25 cellular contexts compared by ENCODE assay signal in the genomic region with DNA sequence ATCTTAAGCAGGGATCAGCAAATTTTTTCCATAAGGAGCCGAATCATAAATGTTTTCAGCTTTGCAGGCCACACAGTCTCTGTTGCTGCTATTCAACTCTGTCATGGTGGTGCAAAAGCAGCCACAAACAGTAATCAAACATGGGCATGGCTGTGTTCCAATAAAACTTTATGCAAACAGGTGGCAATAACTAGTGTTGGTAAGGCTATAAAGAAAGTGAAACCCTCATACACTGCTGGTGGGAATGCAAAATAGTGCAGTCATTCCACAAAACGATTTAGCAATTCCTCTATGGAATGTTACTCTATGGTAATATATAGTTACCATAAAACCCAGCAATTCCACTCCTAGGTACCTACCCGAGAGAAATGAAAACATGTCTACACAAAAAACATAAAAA. TPM values are rescaled to one million over a fixed set of nuclear protein-coding genes. Genes with fewer than 3 reads are reported as not detected.
DNase-seq lines count a peak whose midpoint lies in the region; ATAC-seq, FAIRE-seq and TF ChIP-seq lines count a peak whose summit lies in the region.
"Had no signal": no experiment of that assay in that cellular context is flagged by ENCODE, and none has a peak within 500 bp of the region (broad histone marks: within the 10 kb centered on the region; RNA-seq: fewer than 3 reads in every experiment).

No MANE protein-coding gene starts in this region.

- CTCF ChIA-PET in K562 (lab: Yijun Ruan, JAX; ENCODE audit: low intra/inter-chr PET ratio), result no interaction called here

- no peak for TF ChIP-seq POLR2A in K562 (conservative IDR thresholded peaks at IDR 0.05)

- H2AFZ ChIP-seq in Karpas-422 (ENCODE audit: low read length) (no peak overlapping the region), K562 (ENCODE audit: low read depth, low read length) (no peak overlapping the region)

- no peaks in the 10 kb centered on the region for H3K27me3 ChIP-seq in Karpas-422 (ENCODE audit: low read length)
- no peaks in the 10 kb centered on the region for H3K27me3 ChIP-seq in K562 (ENCODE audit: control insufficient read depth in 2 of 2, insufficient read depth in 2 of 2, low read length in 2 of 2)
- H3K27me3 ChIP-seq: BE2C; BLaER1 treated with 17β-estradiol and CSF1 and Interleukin-3, amounts not matched to agents 10 nM and 100 nM had no signal

- H3K36me3 ChIP-seq in Karpas-422 (ENCODE audit: insufficient read depth, low read length) (peaks cover 56% of the 10 kb centered on the region), K562 (ENCODE audit: control insufficient read depth, insufficient read depth, low read length) (peaks cover 94% of the 10 kb centered on the region)

- WGBS in K562 (ENCODE audit: insufficient coverage, low coverage, missing lambda C conversion rate), result 69% methylated on average over 3 of the region's 3 CpGs

- no peak overlapping the region for H3K4me3 Mint-ChIP-seq in chondrocyte (ENCODE audit: unreplicated experiment)
- no peak overlapping the region for H3K4me3 Mint-ChIP-seq in activated T-cell treated with anti-CD3 and anti-CD28 coated beads, Interleukin-2, amount 50 U/mL, for 72 hours
- H3K4me3 Mint-ChIP-seq: CD14-positive monocyte; CD4-positive, alpha-beta T cell; CD8-positive, alpha-beta memory T cell; HFFc6 had no signal

- peaks cover 63% of the 10 kb centered on the region for H3K36me3 Mint-ChIP-seq in chondrocyte (ENCODE audit: low read depth)
- H3K36me3 Mint-ChIP-seq in activated T-cell treated with anti-CD3 and anti-CD28 coated beads, Interleukin-2, amount 50 U/mL, for 72 hours (ENCODE audit: insufficient read depth in 2 of 2), result peaks cover 7 to 29% of the 10 kb centered on the region in 2 donors

- H3K27ac Mint-ChIP-seq in chondrocyte (ENCODE audit: unreplicated experiment), result no peak overlapping the region
- no peak overlapping the region for H3K27ac Mint-ChIP-seq in activated T-cell treated with anti-CD3 and anti-CD28 coated beads, Interleukin-2, amount 50 U/mL, for 72 hours
- H3K27ac Mint-ChIP-seq: CD14-positive monocyte; CD4-positive, alpha-beta T cell; HFFc6 had no signal

- no peak for FAIRE-seq in K562 (lab: Jason Lieb, UNC)
- FAIRE-seq: A204.1, D721Med, GM12891, GM18507, H54 had no signal

- H3K27ac ChIP-seq in Karpas-422 (ENCODE audit: low read length) (no peak overlapping the region), K562 (ENCODE audit: extremely low read depth, low read depth, low read length) (no peak overlapping the region)
- H3K27ac ChIP-seq: 22Rv1; BLaER1 treated with 17β-estradiol and CSF1 and Interleukin-3, amounts not matched to agents 10 nM and 100 nM had no signal

- H3K79me2 ChIP-seq in Karpas-422 (ENCODE audit: low read length) (no peaks in the 10 kb centered on the region), K562 (ENCODE audit: control insufficient read depth, insufficient read depth, low read length) (no peaks in the 10 kb centered on the region)

- TF ChIP-seq RAD21 in K562 (CRISPR knock-in tag; conservative IDR thresholded peaks at IDR 0.05 in 1 of 2, IDR thresholded peaks at IDR 0.05 in 1 of 2), result no peak

- no peak overlapping the region for H3K4me2 ChIP-seq in Karpas-422 (ENCODE audit: low read depth, low read length, poor library complexity, severe bottlenecking)
- H3K4me2 ChIP-seq in K562 (ENCODE audit: insufficient read depth, low read length), result no peak overlapping the region
- H3K4me2 ChIP-seq: BLaER1 treated with 17β-estradiol and CSF1 and Interleukin-3, amounts not matched to agents 10 nM and 100 nM had no signal

- no peaks in the 10 kb centered on the region for H3K9me3 Mint-ChIP-seq in chondrocyte (ENCODE audit: low read depth)
- no peaks in the 10 kb centered on the region for H3K9me3 Mint-ChIP-seq in activated T-cell treated with anti-CD3 and anti-CD28 coated beads, Interleukin-2, amount 50 U/mL, for 72 hours
- H3K9me3 Mint-ChIP-seq: CD14-positive monocyte; CD4-positive, alpha-beta T cell; CD8-positive, alpha-beta memory T cell; HFFc6 had no signal

- intact Hi-C loops in K562 (cut with micrococcal nuclease), result no loop called here

- TF ChIP-seq CTCF in K562 (IDR thresholded peaks at IDR 0.05 in 2 of 3, conservative IDR thresholded peaks at IDR 0.05 in 1 of 3; ENCODE audit: insufficient read depth in 2 of 3, low read depth in 1 of 3, low read length in 3 of 3) (no peak), chondrocyte (IDR thresholded peaks at IDR 0.05) (no peak)

- no peaks in the 10 kb centered on the region for H3K9me1 ChIP-seq in K562 (ENCODE audit: control insufficient read depth, insufficient read depth, low read length)

- in situ Hi-C loops in K562 (cut with MboI), result no loop called here

- POLR2A ChIA-PET in K562 (lab: Yijun Ruan, JAX), result interaction anchor here (0.7 kb wide), 1 partner anchor 34 kb away, joined by 4 read pairs; no protein-coding TSS in a partner anchor

- TF ChIP-seq EP300 in K562 (IDR thresholded peaks at IDR 0.05; ENCODE audit: low read length), result no peak

- H3K4me3 ChIP-seq in Karpas-422 (ENCODE audit: low read length) (no peak overlapping the region), K562 (no peak overlapping the region)
- H3K4me3 ChIP-seq: BLaER1 treated with 17β-estradiol and CSF1 and Interleukin-3, amounts not matched to agents 10 nM and 100 nM; HAP-1 had no signal

- no peaks in the 10 kb centered on the region for H3K4me1 ChIP-seq in Karpas-422 (ENCODE audit: low read length)
- H3K4me1 ChIP-seq in K562 (replicated peaks in 1 of 2; ENCODE audit: control insufficient read depth in 2 of 2, insufficient read depth in 2 of 2, low read length in 2 of 2), result no peaks in the 10 kb centered on the region
- H3K4me1 ChIP-seq: BE2C, HAP-1 had no signal

- no peak overlapping the region for H3K9ac ChIP-seq in Karpas-422 (ENCODE audit: low read length)
- H3K9ac ChIP-seq in K562 (ENCODE audit: insufficient read depth in 1 of 2, low read depth in 2 of 2, low read length in 2 of 2), result no peak overlapping the region
- H3K9ac ChIP-seq: BLaER1 treated with 17β-estradiol and CSF1 and Interleukin-3, amounts not matched to agents 10 nM and 100 nM had no signal

- no peaks in the 10 kb centered on the region for H3K9me2 ChIP-seq in Karpas-422 (replicated peaks; ENCODE audit: insufficient read depth, low read length)

- BruUV-seq in K562 (replicated peaks; lab: Mats Ljungman, UMichigan), result no TSS peak

- H3K9me3 ChIP-seq in Karpas-422 (ENCODE audit: low read length) (no peaks in the 10 kb centered on the region), K562 (replicated peaks; ENCODE audit: control insufficient read depth, insufficient read depth, low read depth, low read length) (no peaks in the 10 kb centered on the region)
- H3K9me3 ChIP-seq: BE2C; BLaER1 treated with 17β-estradiol and CSF1 and Interleukin-3, amounts not matched to agents 10 nM and 100 nM; HAP-1 had no signal

- ATAC-seq in K562 (no peak), left lobe of liver (peak; percentile 50)
- no peak for ATAC-seq in activated T-cell treated with anti-CD3 and anti-CD28 coated beads, Interleukin-2, amount 50 U/mL, for 72 hours (replicated peaks in 1 of 2)

- no peaks in the 10 kb centered on the region for H4K20me1 ChIP-seq in Karpas-422 (ENCODE audit: insufficient read depth, low read depth, low read length)
- H4K20me1 ChIP-seq in K562 (replicated peaks; ENCODE audit: control insufficient read depth, insufficient read depth, low read length), result no peaks in the 10 kb centered on the region

- no peaks in the 10 kb centered on the region for H3K27me3 Mint-ChIP-seq in chondrocyte (ENCODE audit: low read depth)
- no peaks in the 10 kb centered on the region for H3K27me3 Mint-ChIP-seq in activated T-cell treated with anti-CD3 and anti-CD28 coated beads, Interleukin-2, amount 50 U/mL, for 72 hours (ENCODE audit: low read depth)
- H3K27me3 Mint-ChIP-seq: CD4-positive, alpha-beta T cell had no signal

- H3K4me1 Mint-ChIP-seq in chondrocyte (ENCODE audit: low read depth), result no peaks in the 10 kb centered on the region
- H3K4me1 Mint-ChIP-seq in activated T-cell treated with anti-CD3 and anti-CD28 coated beads, Interleukin-2, amount 50 U/mL, for 72 hours (ENCODE audit: low read depth), result no peaks in the 10 kb centered on the region

- DNase-seq in Karpas-422 (peak; percentile 22), K562 (ENCODE audit: extremely low read depth in 1 of 4, low spot score in 3 of 4) (no peak), left lobe of liver (ENCODE audit: low spot score) (no peak), RPMI8226 (no peak), chondrocyte (ENCODE audit: low spot score) (no peak)
- DNase-seq in activated T-cell treated with anti-CD3 and anti-CD28 coated beads, Interleukin-2, amount 50 U/mL, for 72 hours, result no peak
- DNase-seq: AML-193; BE2C; CD4-positive, alpha-beta T cell; CD8-positive, alpha-beta memory T cell; DMS 273 treated with DMSO at 0.1 percent for 48 hours; DMS79; EL; GDM1; GOT3; HFFc6 had no signal

RNA-seq across cellular contexts. Expression of a gene that starts 14.0 kb away (rescaled TPM):
- 32.5 and 60.6 TPM in 2 replicates for total RNA-seq in Karpas-422 (2014; rRNA removed; shearing (Covaris generic); ENCODE audit: low replicate concordance)
- total RNA-seq in K562 (2011; cell fraction: chromatin; rRNA removed; ENCODE audit: low replicate concordance), result 136 and 184 TPM in 2 replicates
- total RNA-seq in K562 (2011; cell fraction: nucleolus; rRNA removed), result 111 and 116 TPM in 2 replicates
- total RNA-seq in K562 (2011; cell fraction: nucleoplasm; rRNA removed), result 128 and 170 TPM in 2 replicates
- total RNA-seq in K562 (2014; rRNA removed) (78.2 and 98.6 TPM in 2 replicates), K562 (2014; rRNA removed; fragmentation: Illumina TruSeq; extraction: Trizol) (75.1 and 77.8 TPM in 2 replicates), K562 (2015; rRNA removed; fragmentation: Illumina TruSeq; extraction: Trizol) (75.2 and 90.2 TPM in 2 replicates), K562 (2021) (129 and 132 TPM in 2 replicates), left lobe of liver (56.4 TPM), chondrocyte (29.5 to 35.7 TPM (median 29.8 TPM) in 3 replicates)
- polyA plus RNA-seq in K562 (2011; rRNA removed) (72.6 and 105 TPM in 2 replicates), K562 (2014; fragmentation: Illumina TruSeq; extraction: Trizol) (86.8 and 110 TPM in 2 replicates), K562 (2014; fragmentation: Nextera tagmentation; extraction: Ambion mirVana) (10 to 100 TPM; 34.3 to 65.1 TPM), K562 (2014; rRNA removed) (125 and 144 TPM in 2 replicates)
- 49.2 and 74.6 TPM in 2 replicates for polyA plus RNA-seq in K562 (2011; cell fraction: cytosol; rRNA removed)
- polyA plus RNA-seq in K562 (2011; cell fraction: nucleus; rRNA removed), result 124 and 217 TPM in 2 replicates
- 78.2 and 99.3 TPM in 2 replicates for polyA plus RNA-seq in K562 (2012)
- polyA minus RNA-seq in K562 (2011; rRNA and poly(A)+ RNA removed), result 43.5 and 47.9 TPM in 2 replicates
- polyA minus RNA-seq in K562 (2011; cell fraction: cytosol; rRNA and poly(A)+ RNA removed), result 30.4 and 48.6 TPM in 2 replicates
- 77.3 and 89.3 TPM in 2 replicates for polyA minus RNA-seq in K562 (2011; cell fraction: nucleus; rRNA and poly(A)+ RNA removed)
- 10 to 100 TPM; 40.7 to 40.9 TPM for total RNA-seq in activated T-cell treated with anti-CD3 and anti-CD28 coated beads, Interleukin-2, amount 50 U/mL, for 72 hours

RNA-seq across cellular contexts. Expression of a gene that starts 19.9 kb away (rescaled TPM):
- total RNA-seq in Karpas-422 (2014; rRNA removed; shearing (Covaris generic); ENCODE audit: low replicate concordance), result 11.1 and 12.2 TPM in 2 replicates
- 60.6 and 86.6 TPM in 2 replicates for total RNA-seq in K562 (2011; cell fraction: chromatin; rRNA removed; ENCODE audit: low replicate concordance)
- 27.2 and 28.7 TPM in 2 replicates for total RNA-seq in K562 (2011; cell fraction: nucleolus; rRNA removed)
- 44.5 and 45.6 TPM in 2 replicates for total RNA-seq in K562 (2011; cell fraction: nucleoplasm; rRNA removed)
- total RNA-seq in K562 (2014; rRNA removed) (14.1 and 21.1 TPM in 2 replicates), K562 (2014; rRNA removed; fragmentation: Illumina TruSeq; extraction: Trizol) (18.3 and 20.8 TPM in 2 replicates), K562 (2015; rRNA removed; fragmentation: Illumina TruSeq; extraction: Trizol) (17.5 and 19.0 TPM in 2 replicates), K562 (2021) (18.7 and 19.6 TPM in 2 replicates), left lobe of liver (12.6 TPM), chondrocyte (22.3 to 31.4 TPM (median 24.1 TPM) in 3 replicates)
- polyA plus RNA-seq in K562 (2011; rRNA removed) (15.7 and 16.8 TPM in 2 replicates), K562 (2014; fragmentation: Illumina TruSeq; extraction: Trizol) (13.9 and 15.0 TPM in 2 replicates), K562 (2014; fragmentation: Nextera tagmentation; extraction: Ambion mirVana) (1 to 10 TPM; 2.9 to 4.2 TPM), K562 (2014; rRNA removed) (12.1 and 12.8 TPM in 2 replicates)
- polyA plus RNA-seq in K562 (2011; cell fraction: cytosol; rRNA removed), result 8.2 and 10.9 TPM in 2 replicates
- 18.9 and 27.5 TPM in 2 replicates for polyA plus RNA-seq in K562 (2011; cell fraction: nucleus; rRNA removed)
- 11.2 and 15.3 TPM in 2 replicates for polyA plus RNA-seq in K562 (2012)
- 28.4 and 33.3 TPM in 2 replicates for polyA minus RNA-seq in K562 (2011; rRNA and poly(A)+ RNA removed)
- 13.7 and 14.6 TPM in 2 replicates for polyA minus RNA-seq in K562 (2011; cell fraction: cytosol; rRNA and poly(A)+ RNA removed)
- 11.4 and 19.7 TPM in 2 replicates for polyA minus RNA-seq in K562 (2011; cell fraction: nucleus; rRNA and poly(A)+ RNA removed)
- total RNA-seq in activated T-cell treated with anti-CD3 and anti-CD28 coated beads, Interleukin-2, amount 50 U/mL, for 72 hours, result 10 to 100 TPM; 13.0 to 15.4 TPM
